In genomic region chr21:36696640-36697472, GRCh38 we compare ENCODE assay signal across 17 cellular contexts. TPM values are rescaled to one million over a fixed set of nuclear protein-coding genes. Genes with fewer than 3 reads are reported as not detected.
DNase-seq lines count a peak whose midpoint lies in the region; ATAC-seq and TF ChIP-seq lines count a peak whose summit lies in the region.
"Had no signal": no experiment of that assay in that cellular context is flagged by ENCODE, and none has a peak within 500 bp of the region (broad histone marks: within the 10 kb centered on the region; RNA-seq: fewer than 3 reads in every experiment).

No MANE protein-coding gene starts in this region.

- H3K4me1 ChIP-seq in BLaER1 treated with 17β-estradiol and CSF1 and Interleukin-3, amounts not matched to agents 10 nM and 100 nM: peaks cover 22 to 44% (median 39%) of the 10 kb centered on the region in 10 experiments
- H3K4me1 ChIP-seq in naive thymus-derived CD4-positive, alpha-beta T cell (ENCODE audit: control insufficient read depth in 2 of 2, insufficient read depth in 2 of 2, low read length in 2 of 2): peaks cover 0 to 7% of the 10 kb centered on the region in 2 donors

- no peaks in the 10 kb centered on the region for H3K36me3 ChIP-seq in BLaER1 treated with 17β-estradiol and CSF1 and Interleukin-3, amounts not matched to agents 10 nM and 100 nM
- H3K36me3 ChIP-seq in naive thymus-derived CD4-positive, alpha-beta T cell (ENCODE audit: control insufficient read depth in 2 of 3, insufficient read depth in 3 of 3, low read length in 3 of 3): no peaks in the 10 kb centered on the region
- H3K36me3 ChIP-seq: brain microvascular endothelial cell, HAP-1, pancreas had no signal

- ATAC-seq in naive thymus-derived CD4-positive, alpha-beta T cell: no peak
- no peak for ATAC-seq in GM21786 (IDR thresholded peaks at IDR 0.05; ENCODE audit: unreplicated experiment)
- ATAC-seq: pancreas had no signal

- peak overlapping the region in 1 of 9 donors; percentile 52 for H3K27ac Mint-ChIP-seq in naive thymus-derived CD4-positive, alpha-beta T cell
- H3K27ac Mint-ChIP-seq: CD14-positive monocyte had no signal

- H3K27me3 ChIP-seq in BLaER1 treated with 17β-estradiol and CSF1 and Interleukin-3, amounts not matched to agents 10 nM and 100 nM: peaks cover 99 to 100% (median 100%) of the 10 kb centered on the region in 11 experiments
- H3K27me3 ChIP-seq in naive thymus-derived CD4-positive, alpha-beta T cell (ENCODE audit: control insufficient read depth in 2 of 2, insufficient read depth in 2 of 2, low read length in 2 of 2): peaks cover 0 to 64% of the 10 kb centered on the region in 2 donors

- DNase-seq in GM13976 (ENCODE audit: low spot score): peak; percentile 18
- DNase-seq in coronary artery (ENCODE audit: low spot score): peak; percentile 67
- peak in 1 of 9 donors; percentile 24 for DNase-seq in naive thymus-derived CD4-positive, alpha-beta T cell
- DNase-seq in stimulated activated naive CD4-positive, alpha-beta T cell (lab: John Stamatoyannopoulos, UW): no peak
- DNase-seq in 8988T: no peak
- DNase-seq: activated effector memory CD4-positive, alpha-beta T cell treated with anti-CD3 and anti-CD28 coated beads, Interleukin-2, amount 50 U/mL, for 16 hours; brain microvascular endothelial cell; DMS79; foreskin fibroblast; NCI-H1092; NCI-H82; T-helper 2 cell had no signal

- H3K27me3 Mint-ChIP-seq in naive thymus-derived CD4-positive, alpha-beta T cell: peaks cover 58 to 81% (median 63%) of the 10 kb centered on the region in 5 donors

- H3K4me3 ChIP-seq in BLaER1 treated with 17β-estradiol and CSF1 and Interleukin-3, amounts not matched to agents 10 nM and 100 nM: peak overlapping the region in 9 of 10 experiments; percentile 1 to 70 (median 55); a peak in 5 of 20 replicates
- peak overlapping the region; percentile 73 for H3K4me3 ChIP-seq in coronary artery
- H3K4me3 ChIP-seq in naive thymus-derived CD4-positive, alpha-beta T cell (ENCODE audit: low read length): no peak overlapping the region
- H3K4me3 ChIP-seq: HAP-1, pancreas had no signal

- peaks cover 11 to 45% (median 34%) of the 10 kb centered on the region in 7 donors for H3K4me1 Mint-ChIP-seq in naive thymus-derived CD4-positive, alpha-beta T cell

- H3K36me3 Mint-ChIP-seq in naive thymus-derived CD4-positive, alpha-beta T cell: peaks cover 0 to 10% (median 0%) of the 10 kb centered on the region in 5 donors

- peaks cover 50 to 59% (median 55%) of the 10 kb centered on the region in 11 experiments for H3K9me3 ChIP-seq in BLaER1 treated with 17β-estradiol and CSF1 and Interleukin-3, amounts not matched to agents 10 nM and 100 nM (replicated peaks in 1 of 11)
- H3K9me3 ChIP-seq in naive thymus-derived CD4-positive, alpha-beta T cell (ENCODE audit: control insufficient read depth in 2 of 3, low read length in 3 of 3): no peaks in the 10 kb centered on the region
- H3K9me3 ChIP-seq: pancreas had no signal

- H3K27ac ChIP-seq in BLaER1 treated with 17β-estradiol and CSF1 and Interleukin-3, amounts not matched to agents 10 nM and 100 nM: no peak overlapping the region
- H3K27ac ChIP-seq in coronary artery: no peak overlapping the region
- H3K27ac ChIP-seq in naive thymus-derived CD4-positive, alpha-beta T cell (ENCODE audit: low read depth, low read length): no peak overlapping the region
- H3K27ac ChIP-seq: brain microvascular endothelial cell, pancreas had no signal

- peak overlapping the region; percentile 4 to 95 (median 92); a peak in 16 of 22 replicates for H3K4me2 ChIP-seq in BLaER1 treated with 17β-estradiol and CSF1 and Interleukin-3, amounts not matched to agents 10 nM and 100 nM

- peaks cover 0 to 82% (median 58%) of the 10 kb centered on the region in 11 experiments; a peak in 18 of 22 replicates for H4K20me1 ChIP-seq in BLaER1 treated with 17β-estradiol and CSF1 and Interleukin-3, amounts not matched to agents 10 nM and 100 nM

- no peak overlapping the region for H3K9ac ChIP-seq in BLaER1 treated with 17β-estradiol and CSF1 and Interleukin-3, amounts not matched to agents 10 nM and 100 nM

- peak overlapping the region in 7 of 10 donors; percentile 25 to 81 (median 33) for H3K4me3 Mint-ChIP-seq in naive thymus-derived CD4-positive, alpha-beta T cell

- H3K9me3 Mint-ChIP-seq in naive thymus-derived CD4-positive, alpha-beta T cell: peaks cover 0 to 15% (median 0%) of the 10 kb centered on the region in 11 donors

- in situ Hi-C loops in GM13976 (cut with MboI; ENCODE audit: low sequenced_read_pairs, unreplicated experiment): no loop called here

- TF ChIP-seq CTCF in GM13976 (IDR thresholded peaks at IDR 0.05; ENCODE audit: borderline replicate concordance, control extremely low read depth, extremely low read depth, insufficient read depth, missing control alignments) (no peak), coronary artery (IDR thresholded peaks at IDR 0.05) (no peak)

- intact Hi-C loops in naive thymus-derived CD4-positive, alpha-beta T cell (cut with micrococcal nuclease): no loop called here

- POLR2A ChIA-PET in naive thymus-derived CD4-positive, alpha-beta T cell (lab: Charles Lee): interaction anchor here (0.8 kb wide), 1 partner anchor 9 kb away, joined by 3 read pairs; no protein-coding TSS in a partner anchor

- CTCF ChIA-PET in naive thymus-derived CD4-positive, alpha-beta T cell (lab: Charles Lee): no interaction called here

RNA-seq across cellular contexts. Expression of gene SIM2, which starts 2.1 kb away (rescaled TPM):
- total RNA-seq in naive thymus-derived CD4-positive, alpha-beta T cell: under 1 TPM in 1 of 5 experiments, not detected in 4; 0.12 TPM
- polyA plus RNA-seq in naive thymus-derived CD4-positive, alpha-beta T cell: not detected
- polyA plus RNA-seq: CD14-positive monocyte had no signal

Comparison
In these comparisons a context has a peak if more than half of its experiments do, and no peak if none do; other contexts are left out.
1. DNase-seq: peak in GM13976 (single experiment) and coronary artery (single experiment); none in stimulated activated naive CD4-positive, alpha-beta T cell (0 of 6) and 8988T (single experiment).